8 cellular contexts compared by ENCODE assay signal in genomic region chr6:111481836-111482235, GRCh38. TPM values are rescaled to one million over a fixed set of nuclear protein-coding genes. Genes with fewer than 3 reads are reported as not detected.
A peak's percentile ranks its signal among the peaks of the same experiment; 100 is the strongest.
DNase-seq lines count a peak whose midpoint lies in the region; ATAC-seq and TF ChIP-seq lines count a peak whose summit lies in the region.

No MANE protein-coding gene starts in this region.

- no peaks in the 10 kb centered on the region for H3K27me3 Mint-ChIP-seq in activated T-cell treated with anti-CD3 and anti-CD28 coated beads, Interleukin-2, amount 50 U/mL, for 72 hours (ENCODE audit: low read depth)

- H3K4me1 ChIP-seq in thymus (ENCODE audit: control insufficient read depth, insufficient read depth, low read length), result peaks cover 6% of the 10 kb centered on the region

- peaks cover 10 to 12% of the 10 kb centered on the region in 2 donors for H3K36me3 Mint-ChIP-seq in activated T-cell treated with anti-CD3 and anti-CD28 coated beads, Interleukin-2, amount 50 U/mL, for 72 hours (ENCODE audit: insufficient read depth in 2 of 2)

- intact Hi-C loops in left colon (cut with DNase I, micrococcal nuclease), result loop anchor here in 1 of 2 donors (10.0 kb wide), 1 partner anchor 123 kb away; the partner anchor contains the start of gene TRAF3IP2

- H3K36me3 ChIP-seq in thymus (ENCODE audit: control insufficient read depth, insufficient read depth), result no peaks in the 10 kb centered on the region

- H3K27ac ChIP-seq in HL-60 (replicated peaks) (peak overlapping the region; percentile 96), angular gyrus (ENCODE audit: low read depth, low read length) (peak overlapping the region; percentile 95), thymus (ENCODE audit: low read depth) (peak overlapping the region; percentile 99)

- peak overlapping the region; percentile 97 to 98 for H3K4me3 Mint-ChIP-seq in activated T-cell treated with anti-CD3 and anti-CD28 coated beads, Interleukin-2, amount 50 U/mL, for 72 hours

- H3K27ac Mint-ChIP-seq in activated T-cell treated with anti-CD3 and anti-CD28 coated beads, Interleukin-2, amount 50 U/mL, for 72 hours, result peak overlapping the region; percentile 80

- H3K27me3 ChIP-seq in HL-60 (ENCODE audit: insufficient read depth, poor library complexity, severe bottlenecking) (no peaks in the 10 kb centered on the region), thymus (ENCODE audit: control insufficient read depth, insufficient read depth) (no peaks in the 10 kb centered on the region)

- no peak for DNase-seq in activated T-cell treated with anti-CD3 and anti-CD28 coated beads, Interleukin-2, amount 50 U/mL, for 72 hours
- no peak for DNase-seq in activated T-cell treated with anti-CD3 and anti-CD28 coated beads for 4 hours
- no peak for DNase-seq in HL-60 (ENCODE audit: low read depth in 1 of 2, low spot score in 1 of 2)
- no peak for DNase-seq in left colon
- no peak for DNase-seq in T1000 (lab: John Stamatoyannopoulos, UW)

- WGBS in thymus, result 2% methylated on average over 10 of the region's 10 CpGs

- no peak for TF ChIP-seq CTCF in HL-60 (IDR thresholded peaks at IDR 0.05; ENCODE audit: insufficient read depth, low read length)

- H3K4me3 ChIP-seq in HL-60 (replicated peaks; ENCODE audit: insufficient read depth, low read length), result peak overlapping the region; percentile 78
- H3K4me3 ChIP-seq in thymus (ENCODE audit: low read length), result peak overlapping the region; percentile 97

- H3K9me3 Mint-ChIP-seq in activated T-cell treated with anti-CD3 and anti-CD28 coated beads, Interleukin-2, amount 50 U/mL, for 72 hours, result no peaks in the 10 kb centered on the region

- H3K4me1 Mint-ChIP-seq in activated T-cell treated with anti-CD3 and anti-CD28 coated beads, Interleukin-2, amount 50 U/mL, for 72 hours (ENCODE audit: low read depth), result peaks cover 68% of the 10 kb centered on the region

- peak in 1 of 2 donors; percentile 4 for ATAC-seq in activated T-cell treated with anti-CD3 and anti-CD28 coated beads, Interleukin-2, amount 50 U/mL, for 72 hours (replicated peaks in 1 of 2)
- peak; percentile 2 for ATAC-seq in left colon
- ATAC-seq in GM18502 (IDR thresholded peaks at IDR 0.05; ENCODE audit: poor library complexity, unreplicated experiment), result no peak

- no peaks in the 10 kb centered on the region for H3K9me3 ChIP-seq in thymus (ENCODE audit: control insufficient read depth)

RNA-seq across cellular contexts. Expression of gene REV3L, which starts 1.2 kb away (rescaled TPM):
- total RNA-seq in activated T-cell treated with anti-CD3 and anti-CD28 coated beads, Interleukin-2, amount 50 U/mL, for 72 hours, result 10 to 100 TPM; 17.4 to 19.3 TPM
- 10 to 100 TPM; 13.9 to 21.4 TPM for total RNA-seq in left colon
- polyA plus RNA-seq in thymus, result 21.2 TPM
